In genomic region chr10:89252225-89252585, GRCh38 we compare ENCODE assay signal across 9 cellular contexts. TPM values are rescaled to one million over a fixed set of nuclear protein-coding genes. Genes with fewer than 3 reads are reported as not detected.
A peak's percentile ranks its signal among the peaks of the same experiment; 100 is the strongest.
DNase-seq lines count a peak whose midpoint lies in the region; ATAC-seq, FAIRE-seq and TF ChIP-seq lines count a peak whose summit lies in the region.
"Had no signal": no experiment of that assay in that cellular context is flagged by ENCODE, and none has a peak within 500 bp of the region (broad histone marks: within the 10 kb centered on the region; RNA-seq: fewer than 3 reads in every experiment).

No MANE protein-coding gene starts in this region.

- peak overlapping the region; percentile 92; the same call in 1 of the 2 replicates for H3K4me3 ChIP-seq in GM23248
- H3K4me3 ChIP-seq in spleen = peak overlapping the region in 6 of 8 donors; percentile 71 to 98 (median 82)

- H3K9me2 ChIP-seq in GM23248 (ENCODE audit: insufficient read depth) = no peaks in the 10 kb centered on the region

- peak; percentile 90 for FAIRE-seq in islet of Langerhans (lab: Jason Lieb, UNC)

- H3K36me3 ChIP-seq in GM23248 (ENCODE audit: low read depth) (no peaks in the 10 kb centered on the region), spleen (no peaks in the 10 kb centered on the region)

- peak overlapping the region; percentile 100 for H3K4me2 ChIP-seq in GM23248 (ENCODE audit: unreplicated experiment)

- H3K9ac ChIP-seq in GM23248 = no peak overlapping the region

- H3F3A ChIP-seq in GM23248 (ENCODE audit: insufficient read depth) = no peaks in the 10 kb centered on the region

- no peak for ATAC-seq in T-helper 17 cell
- ATAC-seq in HG02840 (IDR thresholded peaks at IDR 0.05; ENCODE audit: low FRiP score, unreplicated experiment) = no peak

- peaks cover 29% of the 10 kb centered on the region for H3K79me2 ChIP-seq in GM23248 (ENCODE audit: insufficient read depth)

- WGBS in GM23248 (ENCODE audit: low coverage in 1 of 2, low lambda C conversion rate in 2 of 2, missing lambda C conversion rate in 2 of 2), 2 experiments = 97 to 98% methylated on average over 2 of the region's 2 CpGs
- WGBS in spleen, 5 donors = 78 to 96% (median 95%) methylated on average over 2 of the region's 2 CpGs

- peak overlapping the region; percentile 91 for H3K4me3 Mint-ChIP-seq in T-helper 17 cell

- DNase-seq in GM23248 = no peak
- no peak for DNase-seq in T-helper 17 cell
- no peak for DNase-seq in spleen
- no peak for DNase-seq in ureter (ENCODE audit: low spot score)
- no peak for DNase-seq in A172 (ENCODE audit: low spot score)

- peaks cover 16% of the 10 kb centered on the region for H3K27me3 Mint-ChIP-seq in T-helper 17 cell

- no peak overlapping the region for H3K27ac ChIP-seq in GM23248
- H3K27ac ChIP-seq in spleen = peak overlapping the region in 7 of 8 donors; percentile 74 to 93 (median 87)
- H3K27ac ChIP-seq: foreskin keratinocyte had no signal

- H3K36me3 Mint-ChIP-seq in T-helper 17 cell (ENCODE audit: low read depth) = no peaks in the 10 kb centered on the region

- in situ Hi-C loops in GM23248 (cut with MboI) = loop anchor here (10.0 kb wide), 1 partner anchor 303 kb away; no protein-coding TSS in a partner anchor

- TF ChIP-seq CTCF in spleen (IDR thresholded peaks at IDR 0.05 in 8 of 11, conservative IDR thresholded peaks at IDR 0.05 in 3 of 11) = no peak

- H3K27ac Mint-ChIP-seq in T-helper 17 cell = peak overlapping the region; percentile 74

- H3K27me3 ChIP-seq in GM23248 (replicated peaks; ENCODE audit: insufficient read depth) (no peaks in the 10 kb centered on the region), spleen (replicated peaks in 1 of 7) (no peaks in the 10 kb centered on the region)
- H3K27me3 ChIP-seq: foreskin keratinocyte had no signal

- no peak overlapping the region for H2AFZ ChIP-seq in GM23248

- H3K9me3 ChIP-seq in GM23248 (ENCODE audit: low read depth) (no peaks in the 10 kb centered on the region), T-helper 17 cell (ENCODE audit: control insufficient read depth, low read length, poor library complexity, severe bottlenecking) (no peaks in the 10 kb centered on the region), spleen (peaks cover 0 to 19% (median 14%) of the 10 kb centered on the region in 8 donors)

- H4K20me1 ChIP-seq in GM23248 (ENCODE audit: insufficient read depth) = no peaks in the 10 kb centered on the region

- peaks cover 8% of the 10 kb centered on the region; the same call in 1 of the 2 replicates for H3K4me1 ChIP-seq in GM23248 (ENCODE audit: insufficient read depth)
- peaks cover 5 to 40% (median 30%) of the 10 kb centered on the region in 6 donors for H3K4me1 ChIP-seq in spleen
- H3K4me1 ChIP-seq: foreskin keratinocyte had no signal

- intact Hi-C loops in spleen (cut with DNase I; ENCODE audit: low total_unique reads) = loop anchor here (10.0 kb wide), 1 partner anchor 143 kb away; the partner anchor contains the start of gene IFIT1

- TF ChIP-seq POLR2A in spleen (IDR thresholded peaks at IDR 0.05) = no peak

- H3K4me1 Mint-ChIP-seq in T-helper 17 cell = peaks cover 17% of the 10 kb centered on the region

RNA-seq across cellular contexts. Expression of gene LIPA, which starts 0.6 kb away (rescaled TPM):
- total RNA-seq in GM23248 (2014; rRNA removed; shearing (Covaris generic)) = 109 and 113 TPM in 2 replicates
- polyA plus RNA-seq in GM23248 (2016; fragmentation: Nextera tagmentation; extraction: Ambion mirVana) = 134 and 137 TPM in 2 replicates
- total RNA-seq in T-helper 17 cell = 10 to 100 TPM; 24.7 to 33.8 TPM
- 100 to 1,000 TPM; 216 to 828 (median 424) TPM for total RNA-seq in spleen
- 10 to 100 TPM; 28.6 to 75.0 (median 58.6) TPM for polyA plus RNA-seq in spleen
- total RNA-seq in ureter = 55.7 TPM
- 92.1 and 113 TPM in 2 replicates for total RNA-seq in A172 (2014; rRNA removed; shearing (Covaris generic))

RNA-seq across cellular contexts. Expression of gene CH25H, which starts 45.1 kb away (rescaled TPM):
- total RNA-seq in GM23248 (2014; rRNA removed; shearing (Covaris generic)) = 25.2 and 34.9 TPM in 2 replicates
- polyA plus RNA-seq in GM23248 (2016; fragmentation: Nextera tagmentation; extraction: Ambion mirVana) (16.1 and 18.0 TPM in 2 replicates), spleen (1 to 10 TPM; 1.4 to 3.6 (median 2.3) TPM)
- total RNA-seq in T-helper 17 cell (under 1 TPM in 1 of 2 donors, not detected in 1; 0.44 TPM), spleen (1 to 10 TPM in 5 of 7 donors, under 1 TPM in 2; 0.72 to 8.8 (median 1.8) TPM), ureter (3.6 TPM)
- total RNA-seq in A172 (2014; rRNA removed; shearing (Covaris generic)) = 0.09 TPM in 1 of 2 replicates, not detected in the other
- total RNA-seq: foreskin keratinocyte, neural crest cell had no signal
- polyA plus RNA-seq: foreskin keratinocyte had no signal

RNA-seq across cellular contexts. Expression of gene IFIT2, which starts 49.6 kb away (rescaled TPM):
- 3.5 and 7.0 TPM in 2 replicates for total RNA-seq in GM23248 (2014; rRNA removed; shearing (Covaris generic))
- 8.5 and 9.5 TPM in 2 replicates for polyA plus RNA-seq in GM23248 (2016; fragmentation: Nextera tagmentation; extraction: Ambion mirVana)
- 10 to 100 TPM; 17.6 to 19.5 TPM for total RNA-seq in T-helper 17 cell
- 10 to 100 TPM; 12.8 to 22.2 (median 18.2) TPM for total RNA-seq in spleen
- polyA plus RNA-seq in spleen = 10 to 100 TPM in 1 of 3 donors, 1 to 10 TPM in 2; 6.1 to 11.4 (median 7.0) TPM
- total RNA-seq in ureter = 4.0 TPM
- total RNA-seq in A172 (2014; rRNA removed; shearing (Covaris generic)) = 2.5 and 3.5 TPM in 2 replicates
